In genomic region chr1:111204211-111204883, GRCh38 we compare ENCODE assay signal across 9 cellular contexts. TPM values are rescaled to one million over a fixed set of nuclear protein-coding genes. Genes with fewer than 3 reads are reported as not detected.
DNase-seq lines count a peak whose midpoint lies in the region; ATAC-seq, FAIRE-seq and TF ChIP-seq lines count a peak whose summit lies in the region.
"Had no signal": no experiment of that assay in that cellular context is flagged by ENCODE, and none has a peak within 500 bp of the region (broad histone marks: within the 10 kb centered on the region; RNA-seq: fewer than 3 reads in every experiment).

No MANE protein-coding gene starts in this region.

- peak; percentile 68 for FAIRE-seq in GM12892 (lab: Jason Lieb, UNC)

- no peak for TF ChIP-seq CTCF in HCT116 (IDR thresholded peaks at IDR 0.05 in 2 of 3, conservative IDR thresholded peaks at IDR 0.05 in 1 of 3; ENCODE audit: borderline replicate concordance in 1 of 3, insufficient read depth in 1 of 3, low read depth in 2 of 3, low read length in 2 of 3)
- TF ChIP-seq CTCF in fibroblast of villous mesenchyme (IDR thresholded peaks at IDR 0.05; ENCODE audit: insufficient read depth, low read depth, low read length), result no peak
- no peak for TF ChIP-seq CTCF in retinal pigment epithelial cell (conservative IDR thresholded peaks at IDR 0.05; ENCODE audit: low read depth, low read length)
- TF ChIP-seq CTCF in chondrocyte (IDR thresholded peaks at IDR 0.05), result no peak

- TF ChIP-seq POLR2A in GM12892 (IDR thresholded peaks at IDR 0.05; ENCODE audit: low read depth, low read length), result peak; percentile 80; the same call in 1 of the 2 replicates
- no peak for TF ChIP-seq POLR2A in HCT116 (IDR thresholded peaks at IDR 0.05; ENCODE audit: borderline replicate concordance, extremely low read depth, insufficient read depth, insufficient read length)

- H3K9me3 ChIP-seq in HCT116 (ENCODE audit: control insufficient read depth in 1 of 2, insufficient read depth in 1 of 2, low read depth in 1 of 2, low read length in 2 of 2), result no peaks in the 10 kb centered on the region

- peaks cover 38 to 55% of the 10 kb centered on the region in 2 experiments for H3K4me1 ChIP-seq in HCT116 (ENCODE audit: control insufficient read depth in 1 of 2, insufficient read depth in 2 of 2, low read length in 2 of 2)

- peak overlapping the region; percentile 98 for H3K27ac Mint-ChIP-seq in activated T-cell treated with anti-CD3 and anti-CD28 coated beads, Interleukin-2, amount 50 U/mL, for 24 hours
- H3K27ac Mint-ChIP-seq in chondrocyte (ENCODE audit: unreplicated experiment), result no peak overlapping the region

- peak overlapping the region; percentile 77 for H3K9ac ChIP-seq in HCT116 (ENCODE audit: low read length)

- POLR2A ChIA-PET in HCT116 (lab: Charles Lee), result no interaction called here

- H3K27me3 ChIP-seq in HCT116 (ENCODE audit: insufficient read depth, low read length), result no peaks in the 10 kb centered on the region

- peaks cover 66% of the 10 kb centered on the region for H3K4me1 Mint-ChIP-seq in activated T-cell treated with anti-CD3 and anti-CD28 coated beads, Interleukin-2, amount 50 U/mL, for 24 hours (ENCODE audit: low read depth)
- H3K4me1 Mint-ChIP-seq in chondrocyte (ENCODE audit: low read depth), result peaks cover 2% of the 10 kb centered on the region

- peak overlapping the region; percentile 96 for H3K4me3 Mint-ChIP-seq in activated T-cell treated with anti-CD3 and anti-CD28 coated beads, Interleukin-2, amount 50 U/mL, for 24 hours
- no peak overlapping the region for H3K4me3 Mint-ChIP-seq in chondrocyte (ENCODE audit: unreplicated experiment)

- H3K4me2 ChIP-seq in HCT116 (ENCODE audit: low read length), result peak overlapping the region; percentile 97

- no peaks in the 10 kb centered on the region for H3K36me3 ChIP-seq in HCT116 (ENCODE audit: control insufficient read depth in 1 of 2, insufficient read depth in 2 of 2, low read length in 2 of 2)

- H3K27me3 Mint-ChIP-seq in activated T-cell treated with anti-CD3 and anti-CD28 coated beads, Interleukin-2, amount 50 U/mL, for 24 hours, result no peaks in the 10 kb centered on the region
- H3K27me3 Mint-ChIP-seq in chondrocyte (ENCODE audit: low read depth), result peaks cover 17% of the 10 kb centered on the region

- peak; percentile 85 for ATAC-seq in HCT116

- no peak overlapping the region for H2AFZ ChIP-seq in HCT116 (ENCODE audit: low read depth, low read length, poor library complexity, severe bottlenecking)

- H4K20me1 ChIP-seq in HCT116 (ENCODE audit: insufficient read depth), result no peaks in the 10 kb centered on the region

- peak overlapping the region; percentile 89 for H3K27ac ChIP-seq in HCT116 (ENCODE audit: low read depth, low read length)

- TF ChIP-seq RAD21 in HCT116 (IDR thresholded peaks at IDR 0.05; ENCODE audit: low read depth), result no peak

- peaks cover 16% of the 10 kb centered on the region for H3K36me3 Mint-ChIP-seq in activated T-cell treated with anti-CD3 and anti-CD28 coated beads, Interleukin-2, amount 50 U/mL, for 24 hours (ENCODE audit: low read depth)
- no peaks in the 10 kb centered on the region for H3K36me3 Mint-ChIP-seq in chondrocyte (ENCODE audit: low read depth)

- RAD21 ChIA-PET in HCT116 (lab: Charles Lee; ENCODE audit: low non-redundant PET in 1 of 2, low total read pairs in 2 of 2, uncharacterized antibody in 2 of 2, unreplicated experiment in 2 of 2), result interaction anchor here in 1 of 2 experiments (0.9 kb wide), 1 partner anchor 18 kb away, joined by 3 read pairs; no protein-coding TSS in a partner anchor

- intact Hi-C loops in HCT116 (cut with micrococcal nuclease), result no loop called here

- CTCF ChIA-PET in HCT116 (lab: Charles Lee), result no interaction called here

- H3K4me3 ChIP-seq in HCT116 (replicated peaks in 1 of 2; ENCODE audit: low read depth in 1 of 2, low read length in 2 of 2) (peak overlapping the region; percentile 56 to 66), fibroblast of villous mesenchyme (ENCODE audit: low read depth, low read length) (peak overlapping the region; percentile 65), retinal pigment epithelial cell (ENCODE audit: low read length) (peak overlapping the region; percentile 43)

- no TSS peak for BruUV-seq in HCT116 (replicated peaks; lab: Mats Ljungman, UMichigan)

- no peaks in the 10 kb centered on the region for H3K9me3 Mint-ChIP-seq in activated T-cell treated with anti-CD3 and anti-CD28 coated beads, Interleukin-2, amount 50 U/mL, for 24 hours
- H3K9me3 Mint-ChIP-seq in chondrocyte (ENCODE audit: low read depth), result no peaks in the 10 kb centered on the region

- H3K79me2 ChIP-seq in HCT116 (ENCODE audit: insufficient read depth, low read length), result peaks cover 36% of the 10 kb centered on the region

- DNase-seq in GM12892 (ENCODE audit: insufficient read length) (peak; percentile 77), HCT116 (ENCODE audit: low read depth, low spot score) (peak; percentile 31), NCI-H146 treated with DMSO at 0.1 percent for 48 hours (lab: John Stamatoyannopoulos, UW; ENCODE audit: unreplicated experiment) (peak; percentile 9), fibroblast of villous mesenchyme (ENCODE audit: low read depth) (no peak), retinal pigment epithelial cell (ENCODE audit: low read depth) (no peak), COLO829 (ENCODE audit: low spot score) (no peak), chondrocyte (ENCODE audit: low spot score) (no peak)
- DNase-seq in activated T-cell treated with anti-CD3 and anti-CD28 coated beads, Interleukin-2, amount 50 U/mL, for 24 hours, result peak; percentile 82

- no peaks in the 10 kb centered on the region for H3K9me2 ChIP-seq in HCT116 (ENCODE audit: insufficient read depth)

TF ChIP-seq in HCT116, 20 proteins besides CTCF, POLR2A, EP300 and RAD21:
- TF ChIP-seq CBX3 (IDR thresholded peaks at IDR 0.05; ENCODE audit: low read depth), result no peak; the same call in 1 of the 2 replicates
- no peak for TF ChIP-seq EZH2 (IDR thresholded peaks at IDR 0.05)
- TF ChIP-seq TCF7L2 (IDR thresholded peaks at IDR 0.05; ENCODE audit: borderline replicate concordance, extremely low read depth, insufficient read depth, insufficient read length), result peak; percentile 16
- no peak for TF ChIP-seq REST (IDR thresholded peaks at IDR 0.05; ENCODE audit: low read depth)
- TF ChIP-seq EGR1 (IDR thresholded peaks at IDR 0.05; ENCODE audit: low read depth), result no peak
- no peak for TF ChIP-seq JUND (IDR thresholded peaks at IDR 0.05)
- TF ChIP-seq MAX (IDR thresholded peaks at IDR 0.05), result peak; percentile 97
- TF ChIP-seq ELF1 (IDR thresholded peaks at IDR 0.05; ENCODE audit: borderline replicate concordance, low read depth), result no peak
- no peak; the same call in none of the 2 replicates for TF ChIP-seq POLR2AphosphoS5 (IDR thresholded peaks at IDR 0.05; ENCODE audit: low read depth, low read length)
- TF ChIP-seq FOSL1 (IDR thresholded peaks at IDR 0.05; ENCODE audit: low read depth), result no peak
- no peak for TF ChIP-seq SP1 (IDR thresholded peaks at IDR 0.05; ENCODE audit: low read depth)
- TF ChIP-seq EZH2phosphoT487 (IDR thresholded peaks at IDR 0.05; ENCODE audit: borderline replicate concordance), result no peak
- TF ChIP-seq CEBPB (IDR thresholded peaks at IDR 0.05; ENCODE audit: low read depth), result no peak
- TF ChIP-seq ZFX (IDR thresholded peaks at IDR 0.05), result peak; percentile 74
- TF ChIP-seq YY1 (IDR thresholded peaks at IDR 0.05; ENCODE audit: extremely low read depth, insufficient replicate concordance, low read depth, low read length), result peak; percentile 12

RNA-seq across cellular contexts. Expression of gene DENND2D, which starts 3.9 kb away (rescaled TPM):
- 46.1 TPM for polyA plus RNA-seq in GM12892 (2012; ENCODE audit: missing spikeins)
- total RNA-seq in HCT116 (2021; ENCODE audit: unreplicated experiment) (31.9 TPM), fibroblast of villous mesenchyme (2.3 and 4.3 TPM in 2 replicates), chondrocyte (0.25 TPM in 1 of 3 replicates, not detected in the others)
- polyA plus RNA-seq in HCT116 (2012), result 18.2 and 21.8 TPM in 2 replicates

RNA-seq across cellular contexts. Expression of gene CHI3L2, which starts 23.2 kb away (rescaled TPM):
- 2.4 TPM for polyA plus RNA-seq in GM12892 (2012; ENCODE audit: missing spikeins)
- not detected for total RNA-seq in HCT116 (2021; ENCODE audit: unreplicated experiment)
- 0.08 and 0.15 TPM in 2 replicates for polyA plus RNA-seq in HCT116 (2012)
- total RNA-seq in fibroblast of villous mesenchyme, result not detected in 2 replicates
- total RNA-seq in chondrocyte, result not detected in 3 replicates
- total RNA-seq: dermis microvascular lymphatic vessel endothelial cell had no signal

Comparison
In these comparisons a context has a peak if more than half of its experiments do, and no peak if none do; other contexts are left out.
1. DNase-seq: peak in GM12892 (single experiment), HCT116 (single experiment), NCI-H146 treated with DMSO at 0.1 percent for 48 hours (single experiment) and activated T-cell treated with anti-CD3 and anti-CD28 coated beads, Interleukin-2, amount 50 U/mL, for 24 hours (single experiment); none in fibroblast of villous mesenchyme (single experiment), retinal pigment epithelial cell (single experiment), COLO829 (single experiment) and chondrocyte (single experiment).
2. Peak in every context shown above with its lines, with median percentiles within 50 percentile points of each other: H3K4me3 ChIP-seq.